In genomic region chr16:5084099-5084731, GRCh38 we compare ENCODE assay signal across 1 cellular context.
A peak's percentile ranks its signal among the peaks of the same experiment; 100 is the strongest.
TF ChIP-seq lines count a peak whose summit lies in the region.
"Not testable (repeated sequence)": the region's sequence is repeated elsewhere in the genome, so short reads cannot be mapped to it uniquely, and the experiment has no call there.

No MANE protein-coding gene starts in this region.

TF ChIP-seq in HepG2, 621 proteins besides CTCF, POLR2A, EP300 and RAD21:
- not testable (repeated sequence) for TF ChIP-seq ZBTB40 (IDR thresholded peaks at IDR 0.05)
- TF ChIP-seq ZBTB40 (CRISPR knock-in tag; IDR thresholded peaks at IDR 0.05) = peak; percentile 82
